ENCODE assay signal across 14 cellular contexts in genomic region chr3:64104691-64105101, GRCh38.
DNase-seq lines count a peak whose midpoint lies in the region; ATAC-seq, FAIRE-seq and TF ChIP-seq lines count a peak whose summit lies in the region.
"Had no signal": no experiment of that assay in that cellular context is flagged by ENCODE, and none has a peak within 500 bp of the region (broad histone marks: within the 10 kb centered on the region; RNA-seq: fewer than 3 reads in every experiment).

No MANE protein-coding gene starts in this region.

- in situ Hi-C loops in SK-MEL-5 (cut with HindIII; ENCODE audit: low pct_unique_long_range_greater_than_20kb, low sequenced_read_pairs): no loop called here

- peak; percentile 64 for ATAC-seq in HG02884 (IDR thresholded peaks at IDR 0.05; ENCODE audit: unreplicated experiment)
- no peak for ATAC-seq in HG03565 (IDR thresholded peaks at IDR 0.05; ENCODE audit: unreplicated experiment)

- no peak overlapping the region for H3K4me3 ChIP-seq in prostate gland

- H3K36me3 ChIP-seq in prostate gland: no peaks in the 10 kb centered on the region

- TF ChIP-seq CTCF in D721Med (IDR thresholded peaks at IDR 0.05; ENCODE audit: insufficient read depth, missing control alignments) (no peak), prostate gland (IDR thresholded peaks at IDR 0.05) (no peak)

- H3K27ac ChIP-seq in prostate gland: no peak overlapping the region

- no peaks in the 10 kb centered on the region for H3K9me3 ChIP-seq in prostate gland

- TF ChIP-seq POLR2A in GM12892 (IDR thresholded peaks at IDR 0.05; ENCODE audit: low read depth, low read length): no peak
- TF ChIP-seq POLR2A in prostate gland (IDR thresholded peaks at IDR 0.05): no peak

- 88% methylated on average over 3 of the region's 3 CpGs for WGBS in prostate gland

- no peaks in the 10 kb centered on the region for H3K27me3 ChIP-seq in prostate gland (replicated peaks; ENCODE audit: insufficient read depth)

- intact Hi-C loops in prostate gland (cut with DNase I): no loop called here

- FAIRE-seq in D721Med (lab: Jason Lieb, UNC): peak; percentile 25
- no peak for FAIRE-seq in GM12892 (lab: Jason Lieb, UNC)
- FAIRE-seq: endothelial cell of umbilical vein had no signal

- no peak for DNase-seq in D721Med (ENCODE audit: insufficient read length, low spot score)
- peak; percentile 6 for DNase-seq in SK-MEL-5 (ENCODE audit: low read depth, low spot score)
- DNase-seq in iris pigment epithelial cell (ENCODE audit: low read depth): peak; percentile 70
- DNase-seq in NK-92 (lab: John Stamatoyannopoulos, UW; ENCODE audit: unreplicated experiment): no peak
- no peak for DNase-seq in GM12892 (ENCODE audit: insufficient read length)
- no peak for DNase-seq in prostate gland (ENCODE audit: low spot score)
- DNase-seq: activated CD4-positive, alpha-beta T cell treated with anti-CD3 and anti-CD28 coated beads for 48 hours; caudate nucleus; DMS79 treated with DMSO at 0.1 percent for 48 hours; NCI-H1417; stimulated activated CD4-positive, alpha-beta T cell treated with anti-CD3 and anti-CD28 coated beads, Interleukin-1b, Interleukin-23, amount 100 ng/mL, for 48 hours had no signal

- H3K4me1 ChIP-seq in prostate gland (replicated peaks): no peaks in the 10 kb centered on the region

Comparison
In these comparisons a context has a peak if more than half of its experiments do, and no peak if none do; other contexts are left out.
1. DNase-seq: peak in SK-MEL-5 (single experiment) and iris pigment epithelial cell (single experiment); none in D721Med (single experiment), NK-92 (single experiment), GM12892 (single experiment) and prostate gland (single experiment).